9 cellular contexts compared by ENCODE assay signal in genomic region chr19:12064266-12065099, GRCh38. TPM values are rescaled to one million over a fixed set of nuclear protein-coding genes. Genes with fewer than 3 reads are reported as not detected.
DNase-seq lines count a peak whose midpoint lies in the region; ATAC-seq, FAIRE-seq and TF ChIP-seq lines count a peak whose summit lies in the region.
"Had no signal": no experiment of that assay in that cellular context is flagged by ENCODE, and none has a peak within 500 bp of the region (broad histone marks: within the 10 kb centered on the region; RNA-seq: fewer than 3 reads in every experiment).

Gene ZNF844, plus strand, starts transcription at chr19:12064731. Its CDS starts 143 bp downstream, at chr19:12064874.

- no peaks in the 10 kb centered on the region for H4K20me1 ChIP-seq in smooth muscle cell (ENCODE audit: low read depth)

- peak within 1 kb of the TSS; percentile 11 for H3K27ac ChIP-seq in CD4-positive, alpha-beta memory T cell (ENCODE audit: low read depth, low read length)
- peak within 1 kb of the TSS; percentile 44 for H3K27ac ChIP-seq in smooth muscle cell (ENCODE audit: low read depth)
- H3K27ac ChIP-seq: KMS-11 had no signal

- peak within 1 kb of the TSS; percentile 94 for H2AFZ ChIP-seq in smooth muscle cell (ENCODE audit: low read depth)

- H3K79me2 ChIP-seq in smooth muscle cell (ENCODE audit: low read depth), result peaks cover 24% of the 10 kb centered on the region

- no peaks in the 10 kb centered on the region for H3K27me3 ChIP-seq in CD4-positive, alpha-beta memory T cell (ENCODE audit: insufficient read depth, low read length)
- no peaks in the 10 kb centered on the region for H3K27me3 ChIP-seq in smooth muscle cell (ENCODE audit: low read depth)

- no peak for TF ChIP-seq CTCF in smooth muscle cell (IDR thresholded peaks at IDR 0.05; ENCODE audit: borderline replicate concordance, insufficient read depth, poor library complexity, severe bottlenecking)

- H3K9me3 ChIP-seq in CD4-positive, alpha-beta memory T cell (ENCODE audit: control insufficient read depth in 1 of 2, low read length in 2 of 2), result peaks cover 0 to 4% of the 10 kb centered on the region in 2 donors
- H3K9me3 ChIP-seq in smooth muscle cell (replicated peaks; ENCODE audit: low read depth), result no peaks in the 10 kb centered on the region

- peak; percentile 48 to 62 (median 56) for DNase-seq in CD4-positive, alpha-beta memory T cell
- DNase-seq in NAMALWA (ENCODE audit: low spot score) (peak; percentile 59), cerebellar nuclear complex (lab: John Stamatoyannopoulos, UW) (peak; percentile 81 to 95), smooth muscle cell (lab: John Stamatoyannopoulos, UW; ENCODE audit: unreplicated experiment) (peak; percentile 75)

- POLR2A ChIA-PET in CD4-positive, alpha-beta memory T cell (lab: Charles Lee; ENCODE audit: partially characterized antibody), result interaction anchor here (0.7 to 1.5 kb wide), 2 partner anchors 26 to 98 kb away, joined by 3 to 4 read pairs; partner anchors contain the start of gene ZNF136

- peak within 1 kb of the TSS; percentile 57 to 71 for H3K4me3 ChIP-seq in CD4-positive, alpha-beta memory T cell (ENCODE audit: low read length in 2 of 2)
- peak within 1 kb of the TSS; percentile 95 for H3K4me3 ChIP-seq in smooth muscle cell

- peaks cover 0 to 20% (median 11%) of the 10 kb centered on the region in 8 donors for H3K9me3 Mint-ChIP-seq in CD4-positive, alpha-beta memory T cell

- CTCF ChIA-PET in CD4-positive, alpha-beta memory T cell (lab: Charles Lee; ENCODE audit: partially characterized antibody), result interaction anchor here (0.9 to 1.4 kb wide), 2 partner anchors 76 to 101 kb away, joined by 3 to 5 read pairs; partner anchors contain the start of gene ZNF20

- WGBS in smooth muscle cell (ENCODE audit: low lambda C conversion rate), result 9% methylated on average over 36 of the region's 50 CpGs

- H3K4me1 ChIP-seq in CD4-positive, alpha-beta memory T cell (ENCODE audit: insufficient read depth, low read length), result peaks cover 7% of the 10 kb centered on the region
- H3K4me1 ChIP-seq in smooth muscle cell (ENCODE audit: low read depth), result peaks cover 4% of the 10 kb centered on the region

- ATAC-seq in GM21447 (IDR thresholded peaks at IDR 0.05; ENCODE audit: unreplicated experiment) (peak; percentile 61), GM18519 (IDR thresholded peaks at IDR 0.05; ENCODE audit: low FRiP score, unreplicated experiment) (no peak)
- ATAC-seq in activated CD4-positive, CD25-positive, alpha-beta regulatory T cell treated with anti-CD3 and anti-CD28 coated beads, Interleukin-2, amount 50 U/mL, for 24 hours, result peak; percentile 82 to 90

- peak within 1 kb of the TSS; percentile 93 for H3K4me2 ChIP-seq in smooth muscle cell
- H3K4me2 ChIP-seq: KMS-11 had no signal

- FAIRE-seq in islet of Langerhans (lab: Jason Lieb, UNC), result peak; percentile 79

- H3K27me3 Mint-ChIP-seq in CD4-positive, alpha-beta memory T cell, result no peaks in the 10 kb centered on the region

- no peaks in the 10 kb centered on the region for H3F3A ChIP-seq in smooth muscle cell (ENCODE audit: low read depth)

- intact Hi-C loops in CD4-positive, alpha-beta memory T cell (cut with micrococcal nuclease), result no loop called here

- no peaks in the 10 kb centered on the region for H3K36me3 ChIP-seq in CD4-positive, alpha-beta memory T cell (ENCODE audit: insufficient read depth, low read length)
- H3K36me3 ChIP-seq in smooth muscle cell (ENCODE audit: low read depth), result no peaks in the 10 kb centered on the region

- H3K36me3 Mint-ChIP-seq in CD4-positive, alpha-beta memory T cell, result peaks cover 3 to 6% of the 10 kb centered on the region in 2 donors

- peak within 1 kb of the TSS; percentile 83 to 90 (median 86) for H3K4me3 Mint-ChIP-seq in CD4-positive, alpha-beta memory T cell

- peak within 1 kb of the TSS; percentile 81 for H3K9ac ChIP-seq in smooth muscle cell (ENCODE audit: low read depth)
- H3K9ac ChIP-seq: KMS-11 had no signal

- H3K27ac Mint-ChIP-seq in CD4-positive, alpha-beta memory T cell, result peak within 1 kb of the TSS in 6 of 7 donors; percentile 47 to 87 (median 74)

- H3K4me1 Mint-ChIP-seq in CD4-positive, alpha-beta memory T cell, result peaks cover 4 to 16% (median 10%) of the 10 kb centered on the region in 4 donors

RNA-seq across cellular contexts. Expression of gene ZNF844, which starts in this region (rescaled TPM):
- 1 to 10 TPM; 8.8 to 9.8 TPM for total RNA-seq in CD4-positive, alpha-beta memory T cell
- 1 to 10 TPM; 2.3 to 3.2 TPM for polyA plus RNA-seq in CD4-positive, alpha-beta memory T cell
- 4.4 and 10.4 TPM in 2 replicates for total RNA-seq in smooth muscle cell
- polyA plus RNA-seq in smooth muscle cell, result 0.80 and 1.9 TPM in 2 replicates
